10 cellular contexts compared by ENCODE assay signal in genomic region chr19:20660473-20660872, GRCh38. TPM values are rescaled to one million over a fixed set of nuclear protein-coding genes. Genes with fewer than 3 reads are reported as not detected.
DNase-seq lines count a peak whose midpoint lies in the region; FAIRE-seq and TF ChIP-seq lines count a peak whose summit lies in the region.
"Had no signal": no experiment of that assay in that cellular context is flagged by ENCODE, and none has a peak within 500 bp of the region (broad histone marks: within the 10 kb centered on the region; RNA-seq: fewer than 3 reads in every experiment).

No MANE protein-coding gene starts in this region.

- H3K9me3 ChIP-seq in adipocyte (ENCODE audit: control insufficient read depth, low read length), result peaks cover 31% of the 10 kb centered on the region
- peaks cover 0 to 73% (median 56%) of the 10 kb centered on the region in 8 donors for H3K9me3 ChIP-seq in spleen

- 53 to 74% (median 64%) methylated on average over 20 of the region's 20 CpGs for WGBS in spleen, 5 donors

- peaks cover 34% of the 10 kb centered on the region for H3K36me3 ChIP-seq in adipocyte (ENCODE audit: control insufficient read depth, insufficient read depth, low read length, severe bottlenecking)
- peaks cover 0 to 45% (median 22%) of the 10 kb centered on the region in 6 donors for H3K36me3 ChIP-seq in spleen

- H3K4me3 ChIP-seq in HFF-Myc (replicated peaks; ENCODE audit: low read depth, low read length) (peak overlapping the region; percentile 61), adipocyte (ENCODE audit: low read length) (peak overlapping the region; percentile 90), spleen (peak overlapping the region; percentile 56 to 91 (median 64))

- no peak for TF ChIP-seq POLR2A in spleen (IDR thresholded peaks at IDR 0.05)

- intact Hi-C loops in spleen (cut with DNase I; ENCODE audit: low total_unique reads), result no loop called here

- H3K4me1 ChIP-seq in adipocyte (ENCODE audit: control insufficient read depth, insufficient read depth, low read length) (peaks cover 6% of the 10 kb centered on the region), spleen (peaks cover 8 to 47% (median 23%) of the 10 kb centered on the region in 6 donors)

- DNase-seq in HFF-Myc (ENCODE audit: extremely low read depth, low read depth) (no peak), adipocyte (ENCODE audit: low read depth) (no peak), islet precursor cell (peak; percentile 53), spleen (no peak), RCC 7860 (ENCODE audit: low spot score) (no peak), NCI-H2227 (lab: John Stamatoyannopoulos, UW; ENCODE audit: unreplicated experiment) (no peak), inferior parietal cortex (ENCODE audit: extremely low spot score) (no peak), ACHN (no peak)
- DNase-seq: cortex of kidney, NCI-H524 treated with DMSO at 0.1 percent for 48 hours had no signal

- no peak for FAIRE-seq in RCC 7860 (lab: Jason Lieb, UNC)

- peak overlapping the region; percentile 53 to 90 (median 84) for H3K27ac ChIP-seq in spleen

- H3K9ac ChIP-seq in adipocyte (ENCODE audit: low read length), result peak overlapping the region; percentile 91

- TF ChIP-seq CTCF in HFF-Myc (IDR thresholded peaks at IDR 0.05; ENCODE audit: low read depth, low read length, missing control alignments), result no peak
- no peak for TF ChIP-seq CTCF in spleen (IDR thresholded peaks at IDR 0.05 in 8 of 11, conservative IDR thresholded peaks at IDR 0.05 in 3 of 11)

- H3K27me3 ChIP-seq in adipocyte (replicated peaks; ENCODE audit: control insufficient read depth, insufficient read depth, low read length), result no peaks in the 10 kb centered on the region
- no peaks in the 10 kb centered on the region for H3K27me3 ChIP-seq in spleen (replicated peaks in 1 of 7)

- in situ Hi-C loops in ACHN (cut with HindIII; ENCODE audit: low pct_ligation_motif_present, low pct_unique_long_range_greater_than_20kb, low sequenced_read_pairs), result no loop called here

RNA-seq across cellular contexts. Expression of gene ZNF626, which starts 0.9 kb away (rescaled TPM):
- 10 to 100 TPM; 12.9 to 26.2 (median 13.9) TPM for total RNA-seq in spleen
- 1 to 10 TPM; 3.8 to 6.0 (median 4.8) TPM for polyA plus RNA-seq in spleen
